ENCODE assay signal across 25 cellular contexts in genomic region chr14:85243306-85243705, GRCh38.
"Had no signal": no experiment of that assay in that cellular context is flagged by ENCODE, and none has a peak within 500 bp of the region (broad histone marks: within the 10 kb centered on the region; RNA-seq: fewer than 3 reads in every experiment).

No MANE protein-coding gene starts in this region.

- H3K27ac ChIP-seq: left ventricle myocardium inferior, ovary, prostate gland, skin epidermis, spleen, tibial nerve, uterus had no signal

- H3K4me3 ChIP-seq: left ventricle myocardium inferior, lung, mucosa of descending colon, ovary, prostate gland, skin epidermis, spleen, tibial nerve, uterus had no signal

- ATAC-seq: mucosa of descending colon; naive thymus-derived CD4-positive, alpha-beta T cell; natural killer cell treated with Interleukin-12 subunit alpha and Interleukin-12 subunit beta and Interleukin-15 and Interleukin-18, amount 100 ng/mL, for 72 hours; right cardiac atrium; sciatic nerve; stimulated activated effector memory CD8-positive, alpha-beta T cell treated with anti-CD3 and anti-CD28 coated beads, Interleukin-12 subunit alpha, Interleukin-12 subunit beta, amount 100 ng/mL, for 72 hours had no signal

- H3K27me3 ChIP-seq: ovary, spleen, tibial nerve, uterus had no signal

- DNase-seq: hypothalamus; immature natural killer cell; islet precursor cell; left ventricle myocardium inferior; mesendoderm; mucosa of descending colon; naive thymus-derived CD4-positive, alpha-beta T cell; ovary; posterior cingulate gyrus; retina; right cardiac atrium; spleen; stimulated activated CD4-positive, alpha-beta T cell treated with anti-CD3 and anti-CD28 coated beads, Interleukin-4, amount 100 ng/mL, for 24 hours; stimulated activated naive CD4-positive, alpha-beta T cell; uterus had no signal

- H3K36me3 ChIP-seq: left ventricle myocardium inferior, ovary, prostate gland, spleen, tibial nerve, uterus had no signal

- H3K27ac Mint-ChIP-seq: mesothelial cell of epicardium; naive thymus-derived CD4-positive, alpha-beta T cell; natural killer cell treated with Interleukin-12 subunit alpha and Interleukin-12 subunit beta and Interleukin-15 and Interleukin-18, amount 100 ng/mL, for 72 hours; stimulated activated effector memory CD8-positive, alpha-beta T cell treated with anti-CD3 and anti-CD28 coated beads, Interleukin-12 subunit alpha, Interleukin-12 subunit beta, amount 100 ng/mL, for 72 hours; stimulated activated naive CD8-positive, alpha-beta T cell treated with anti-CD3 and anti-CD28 coated beads, Interleukin-15, Interleukin-2, amounts not matched to agents 100 ng/mL and 50 ng/mL, for 24 hours; type B pancreatic cell had no signal

- H3K4me1 Mint-ChIP-seq: stimulated activated effector memory CD8-positive, alpha-beta T cell treated with anti-CD3 and anti-CD28 coated beads, Interleukin-12 subunit alpha, Interleukin-12 subunit beta, amount 100 ng/mL, for 72 hours had no signal

- H3K4me1 ChIP-seq: prostate gland, uterus had no signal

- H3K27me3 Mint-ChIP-seq: naive thymus-derived CD4-positive, alpha-beta T cell; natural killer cell treated with Interleukin-12 subunit alpha and Interleukin-12 subunit beta and Interleukin-15 and Interleukin-18, amount 100 ng/mL, for 72 hours; stimulated activated naive CD8-positive, alpha-beta T cell treated with anti-CD3 and anti-CD28 coated beads, Interleukin-15, Interleukin-2, amounts not matched to agents 100 ng/mL and 50 ng/mL, for 24 hours; type B pancreatic cell had no signal

- H3K36me3 Mint-ChIP-seq: immature natural killer cell; mesothelial cell of epicardium; naive thymus-derived CD4-positive, alpha-beta T cell; natural killer cell treated with Interleukin-12 subunit alpha and Interleukin-12 subunit beta and Interleukin-15 and Interleukin-18, amount 100 ng/mL, for 72 hours; stimulated activated effector memory CD8-positive, alpha-beta T cell treated with anti-CD3 and anti-CD28 coated beads, Interleukin-12 subunit alpha, Interleukin-12 subunit beta, amount 100 ng/mL, for 72 hours; type B pancreatic cell had no signal

- H3K9me3 Mint-ChIP-seq: natural killer cell treated with Interleukin-12 subunit alpha and Interleukin-12 subunit beta and Interleukin-15 and Interleukin-18, amount 100 ng/mL, for 72 hours; stimulated activated naive CD8-positive, alpha-beta T cell treated with anti-CD3 and anti-CD28 coated beads, Interleukin-15, Interleukin-2, amounts not matched to agents 100 ng/mL and 50 ng/mL, for 24 hours had no signal

- H3K9me3 ChIP-seq: mucosa of descending colon, ovary, prostate gland, tibial nerve, uterus had no signal

- H3K4me3 Mint-ChIP-seq: immature natural killer cell; mesothelial cell of epicardium; naive thymus-derived CD4-positive, alpha-beta T cell; natural killer cell treated with Interleukin-12 subunit alpha and Interleukin-12 subunit beta and Interleukin-15 and Interleukin-18, amount 100 ng/mL, for 72 hours; stimulated activated effector memory CD8-positive, alpha-beta T cell treated with anti-CD3 and anti-CD28 coated beads, Interleukin-12 subunit alpha, Interleukin-12 subunit beta, amount 100 ng/mL, for 72 hours; stimulated activated naive CD8-positive, alpha-beta T cell treated with anti-CD3 and anti-CD28 coated beads, Interleukin-15, Interleukin-2, amounts not matched to agents 100 ng/mL and 50 ng/mL, for 24 hours; type B pancreatic cell had no signal
